Comparison of ENCODE assay signal across 15 cellular contexts in genomic region chr1:229191066-229191674, GRCh38.
A peak's percentile ranks its signal among the peaks of the same experiment; 100 is the strongest.
DNase-seq lines count a peak whose midpoint lies in the region; ATAC-seq and TF ChIP-seq lines count a peak whose summit lies in the region.
"Had no signal": no experiment of that assay in that cellular context is flagged by ENCODE, and none has a peak within 500 bp of the region (broad histone marks: within the 10 kb centered on the region; RNA-seq: fewer than 3 reads in every experiment).

No MANE protein-coding gene starts in this region.

- no peak overlapping the region for H2BK15ac ChIP-seq in H9 (ENCODE audit: low read depth, low read length)

- H3K27me3 Mint-ChIP-seq in H9 (ENCODE audit: low read depth): no peaks in the 10 kb centered on the region
- H3K27me3 Mint-ChIP-seq: activated CD4-positive, alpha-beta memory T cell treated with anti-CD3 and anti-CD28 coated beads for 36 hours; stimulated activated naive CD8-positive, alpha-beta T cell treated with anti-CD3 and anti-CD28 coated beads, Interleukin-15, Interleukin-2, amounts not matched to agents 100 ng/mL and 50 ng/mL, for 24 hours had no signal

- no peak for TF ChIP-seq EP300 in gastroesophageal sphincter (IDR thresholded peaks at IDR 0.05)

- no peak overlapping the region for H3T11ph ChIP-seq in H9 (ENCODE audit: low read length)

- ATAC-seq in RWPE2 (ENCODE audit: low read depth): peak; percentile 57; the same call in 2 of the 3 replicates
- no peak for ATAC-seq in gastroesophageal sphincter
- ATAC-seq in GM21367 (IDR thresholded peaks at IDR 0.05; ENCODE audit: unreplicated experiment): no peak
- ATAC-seq: heart right ventricle had no signal

- no peak overlapping the region for H3K14ac ChIP-seq in H9 (ENCODE audit: insufficient read depth, low read length)

- peak overlapping the region in 1 of 2 experiments; percentile 18; a peak in 2 of 5 replicates for H3K4me3 Mint-ChIP-seq in H9
- H3K4me3 Mint-ChIP-seq: activated CD4-positive, alpha-beta memory T cell treated with anti-CD3 and anti-CD28 coated beads for 36 hours; activated T-cell treated with anti-CD3 and anti-CD28 coated beads, Interleukin-2, amount 50 U/mL, for 72 hours; stimulated activated naive CD8-positive, alpha-beta T cell treated with anti-CD3 and anti-CD28 coated beads, Interleukin-15, Interleukin-2, amounts not matched to agents 100 ng/mL and 50 ng/mL, for 24 hours had no signal

- no peaks in the 10 kb centered on the region for H3K23me2 ChIP-seq in H9 (ENCODE audit: insufficient read length, low read depth, low read length, poor library complexity, severe bottlenecking)

- H2AFZ ChIP-seq in H9 (ENCODE audit: low read length): no peak overlapping the region

- no peak overlapping the region for H3K4me2 ChIP-seq in H9 (ENCODE audit: insufficient read depth, insufficient read length, low read length)

- no peak overlapping the region for H3K23ac ChIP-seq in H9 (ENCODE audit: insufficient read length, low read depth, low read length)

- no peaks in the 10 kb centered on the region for H4K20me1 ChIP-seq in H9 (ENCODE audit: control insufficient read depth, insufficient read depth, insufficient read length)

- peak overlapping the region; percentile 35 for H4K5ac ChIP-seq in H9 (ENCODE audit: insufficient read length, low read depth, low read length)

- DNase-seq in A172 (ENCODE audit: low spot score): peak; percentile 13
- DNase-seq in H9: peak; percentile 65
- no peak for DNase-seq in RWPE2 (ENCODE audit: low spot score)
- peak; percentile 34 for DNase-seq in fibroblast of the aortic adventitia (ENCODE audit: low read depth)
- no peak for DNase-seq in kidney glomerular epithelial cell (lab: John Stamatoyannopoulos, UW)
- no peak for DNase-seq in caudate nucleus (lab: John Stamatoyannopoulos, UW)
- DNase-seq: activated CD4-positive, alpha-beta memory T cell treated with anti-CD3 and anti-CD28 coated beads for 36 hours; activated T-cell treated with anti-CD3 and anti-CD28 coated beads, Interleukin-2, amount 50 U/mL, for 72 hours; heart right ventricle; left ventricle myocardium inferior; NCI-H187; NCI-H446 treated with DMSO at 0.1 percent for 48 hours had no signal

- no peak overlapping the region for H3K18ac ChIP-seq in H9 (ENCODE audit: insufficient read length, low read depth, low read length)

- peak overlapping the region; percentile 77 for H3K27ac ChIP-seq in H9 (ENCODE audit: insufficient read length, low read depth, low read length)
- peak overlapping the region; percentile 23 for H3K27ac ChIP-seq in RWPE2 (ENCODE audit: poor library complexity, severe bottlenecking)
- no peak overlapping the region for H3K27ac ChIP-seq in gastroesophageal sphincter
- H3K27ac ChIP-seq in caudate nucleus (ENCODE audit: low read depth, low read length): no peak overlapping the region
- H3K27ac ChIP-seq: left ventricle myocardium inferior had no signal

- H3K27me3 ChIP-seq in H9 (ENCODE audit: insufficient read depth, low read length) (no peaks in the 10 kb centered on the region), RWPE2 (ENCODE audit: insufficient read depth, poor library complexity, severe bottlenecking) (no peaks in the 10 kb centered on the region), gastroesophageal sphincter (no peaks in the 10 kb centered on the region)

- no peak overlapping the region for H2BK120ac ChIP-seq in H9 (ENCODE audit: low read depth, low read length, poor library complexity, severe bottlenecking)

- H3K4me1 ChIP-seq in H9 (ENCODE audit: insufficient read depth, low read length) (peaks cover 5% of the 10 kb centered on the region), RWPE2 (ENCODE audit: insufficient read depth, poor library complexity, severe bottlenecking) (peaks cover 8% of the 10 kb centered on the region), gastroesophageal sphincter (no peaks in the 10 kb centered on the region)
- H3K4me1 ChIP-seq: left ventricle myocardium inferior had no signal

- H3K36me3 Mint-ChIP-seq in H9 (ENCODE audit: insufficient read depth in 1 of 3, low read depth in 3 of 3): no peaks in the 10 kb centered on the region; a peak in 1 of 7 replicates
- H3K36me3 Mint-ChIP-seq: activated CD4-positive, alpha-beta memory T cell treated with anti-CD3 and anti-CD28 coated beads for 36 hours had no signal

- H3K9me3 Mint-ChIP-seq in H9: no peaks in the 10 kb centered on the region
- H3K9me3 Mint-ChIP-seq: activated CD4-positive, alpha-beta memory T cell treated with anti-CD3 and anti-CD28 coated beads for 36 hours; activated T-cell treated with anti-CD3 and anti-CD28 coated beads, Interleukin-2, amount 50 U/mL, for 72 hours; stimulated activated naive CD8-positive, alpha-beta T cell treated with anti-CD3 and anti-CD28 coated beads, Interleukin-15, Interleukin-2, amounts not matched to agents 100 ng/mL and 50 ng/mL, for 24 hours had no signal

- H3K9ac ChIP-seq in H9 (ENCODE audit: extremely low read depth, insufficient read length, low read length): no peak overlapping the region

- no peak overlapping the region for H2BK20ac ChIP-seq in H9 (ENCODE audit: low read depth, low read length, poor library complexity, severe bottlenecking)

- WGBS in H9 (ENCODE audit: extremely low coverage, insufficient read length, low lambda C conversion rate): no CpG with 5 or more reads among the region's 3 CpGs
- 86 to 100% methylated on average over 1 to 3 of the region's 3 CpGs for WGBS in gastroesophageal sphincter (ENCODE audit: low coverage in 1 of 2), 2 donors

- peaks cover 35 to 37% of the 10 kb centered on the region in 2 experiments for H3K4me1 Mint-ChIP-seq in H9

- H2BK5ac ChIP-seq in H9 (ENCODE audit: insufficient read length, low read length): peak overlapping the region; percentile 21

- no peak for TF ChIP-seq CTCF in H9 (conservative IDR thresholded peaks at IDR 0.05)
- TF ChIP-seq CTCF in RWPE2 (IDR thresholded peaks at IDR 0.05; ENCODE audit: poor library complexity, severe bottlenecking): no peak
- no peak for TF ChIP-seq CTCF in fibroblast of the aortic adventitia (IDR thresholded peaks at IDR 0.05; ENCODE audit: insufficient read depth, low read length)
- TF ChIP-seq CTCF in gastroesophageal sphincter (IDR thresholded peaks at IDR 0.05): no peak

- H4K8ac ChIP-seq in H9 (replicated peaks; ENCODE audit: insufficient read length, low read depth, low read length): no peak overlapping the region

- no peak overlapping the region for H2BK12ac ChIP-seq in H9 (ENCODE audit: insufficient read length, low read depth, low read length)

- H3K56ac ChIP-seq in H9 (ENCODE audit: insufficient read length, low read depth, low read length): no peak overlapping the region

- H3K4ac ChIP-seq in H9 (ENCODE audit: low read depth, low read length): no peak overlapping the region

- no peak for TF ChIP-seq POLR2A in gastroesophageal sphincter (IDR thresholded peaks at IDR 0.05)

- H4K91ac ChIP-seq in H9 (ENCODE audit: insufficient read length, low read depth, low read length): no peak overlapping the region

- H3K27ac Mint-ChIP-seq in H9: peak overlapping the region; percentile 93 to 99 (median 96)
- H3K27ac Mint-ChIP-seq: activated CD4-positive, alpha-beta memory T cell treated with anti-CD3 and anti-CD28 coated beads for 36 hours; activated T-cell treated with anti-CD3 and anti-CD28 coated beads, Interleukin-2, amount 50 U/mL, for 72 hours had no signal

- H3K4me3 ChIP-seq in RWPE2 (ENCODE audit: severe bottlenecking) (no peak overlapping the region), fibroblast of the aortic adventitia (ENCODE audit: low read depth, low read length) (no peak overlapping the region), gastroesophageal sphincter (no peak overlapping the region)
- H3K4me3 ChIP-seq: heart right ventricle, left ventricle myocardium inferior had no signal

- H3K79me2 ChIP-seq in H9 (ENCODE audit: insufficient read depth, low read length): no peaks in the 10 kb centered on the region

- H3K36me3 ChIP-seq in RWPE2 (ENCODE audit: low read depth) (no peaks in the 10 kb centered on the region), gastroesophageal sphincter (no peaks in the 10 kb centered on the region)
- H3K36me3 ChIP-seq: heart right ventricle, left ventricle myocardium inferior had no signal

- H3K9me3 ChIP-seq in H9 (ENCODE audit: control insufficient read depth, low read depth, low read length): no peaks in the 10 kb centered on the region
- no peaks in the 10 kb centered on the region for H3K9me3 ChIP-seq in RWPE2 (ENCODE audit: severe bottlenecking)
- H3K9me3 ChIP-seq in gastroesophageal sphincter: no peaks in the 10 kb centered on the region
- H3K9me3 ChIP-seq: heart right ventricle, left ventricle myocardium inferior had no signal

- H3K79me1 ChIP-seq in H9 (ENCODE audit: insufficient read depth, low read depth, low read length, poor library complexity, severe bottlenecking): no peaks in the 10 kb centered on the region

- no peak overlapping the region for H2AK5ac ChIP-seq in H9 (ENCODE audit: insufficient read length, low read length)

Comparison
In these comparisons a context has a peak if more than half of its experiments do, and no peak if none do; other contexts are left out.
1. DNase-seq: peak in A172 (single experiment), H9 (single experiment) and fibroblast of the aortic adventitia (single experiment); none in RWPE2 (single experiment), kidney glomerular epithelial cell (single experiment) and caudate nucleus (0 of 61).
2. H3K27ac ChIP-seq: peak in H9 (single experiment) and RWPE2 (single experiment); none in gastroesophageal sphincter (0 of 4) and caudate nucleus (single experiment).